ENCODE assay signal across 8 cellular contexts in the genomic region with DNA sequence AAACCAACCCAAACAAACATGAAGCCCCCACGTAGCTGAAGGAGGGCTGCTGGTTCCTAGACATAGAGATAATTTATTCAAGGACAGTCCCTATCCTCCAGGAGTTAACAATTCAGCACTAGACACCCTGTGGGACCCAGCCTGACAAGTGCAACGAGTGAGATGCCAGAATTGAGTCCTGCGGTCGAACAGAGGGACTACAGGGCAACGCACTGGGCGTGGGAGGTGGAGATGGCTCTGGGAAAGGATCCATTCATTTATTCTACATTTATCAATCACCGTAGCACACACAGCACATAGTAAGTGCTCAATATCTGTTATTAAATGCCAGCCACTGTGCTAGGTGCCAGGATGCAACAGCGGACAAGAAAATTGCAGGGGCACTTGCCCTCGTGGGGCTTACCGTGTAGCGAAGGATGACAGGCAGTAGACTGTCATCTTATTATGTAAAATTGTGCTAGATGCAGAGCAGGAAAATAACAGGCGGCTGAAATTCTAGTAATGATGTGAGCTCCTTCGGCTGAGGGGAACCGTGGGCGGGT. TPM values are rescaled to one million over a fixed set of nuclear protein-coding genes. Genes with fewer than 3 reads are reported as not detected.
DNase-seq lines count a peak whose midpoint lies in the region; ATAC-seq, FAIRE-seq and TF ChIP-seq lines count a peak whose summit lies in the region.

No MANE protein-coding gene starts in this region.

- intact Hi-C loops in right lobe of liver (cut with DNase I) = loop anchor here in 1 of 2 donors (10.0 kb wide), 1 partner anchor 105 kb away; no protein-coding TSS in a partner anchor
- intact Hi-C loops in transverse colon (cut with DNase I; ENCODE audit: low total_unique reads) = loop anchor here (5.0 kb wide), 1 partner anchor 47 kb away; no protein-coding TSS in a partner anchor

- no peaks in the 10 kb centered on the region for H3K9me3 Mint-ChIP-seq in astrocyte (ENCODE audit: unreplicated experiment)

- H3K4me1 ChIP-seq in astrocyte (ENCODE audit: insufficient read depth, low read length) (peaks cover 8% of the 10 kb centered on the region), right lobe of liver (no peaks in the 10 kb centered on the region), transverse colon (peaks cover 0 to 46% (median 31%) of the 10 kb centered on the region in 4 donors)

- peaks cover 3% of the 10 kb centered on the region for H3K4me1 Mint-ChIP-seq in astrocyte (ENCODE audit: low read depth, unreplicated experiment)

- no peak for TF ChIP-seq EP300 in transverse colon (IDR thresholded peaks at IDR 0.05; ENCODE audit: low read depth)

- H3K27me3 Mint-ChIP-seq in astrocyte (ENCODE audit: low read depth, unreplicated experiment) = peaks cover 14% of the 10 kb centered on the region

- H2AFZ ChIP-seq in astrocyte (ENCODE audit: low read depth, low read length) = peak overlapping the region; percentile 99

- H3K79me2 ChIP-seq in astrocyte (ENCODE audit: insufficient read depth, low read length) = no peaks in the 10 kb centered on the region

- H3K27ac ChIP-seq in HL-60 (replicated peaks) (peak overlapping the region; percentile 61; the same call in 1 of the 2 replicates), astrocyte (ENCODE audit: low read depth, low read length) (no peak overlapping the region), right lobe of liver (peak overlapping the region in 2 of 3 donors; percentile 81 to 82), transverse colon (peak overlapping the region; percentile 92 to 96 (median 94))

- H4K20me1 ChIP-seq in astrocyte (ENCODE audit: insufficient read depth, low read length) = no peaks in the 10 kb centered on the region

- 2% methylated on average over 15 of the region's 15 CpGs for WGBS in right lobe of liver (ENCODE audit: insufficient coverage, low coverage, low lambda C conversion rate, missing lambda C conversion rate)
- 3 to 8% methylated on average over 7 to 15 of the region's 15 CpGs for WGBS in transverse colon (ENCODE audit: low coverage in 1 of 2), 2 donors

- H3K9me3 ChIP-seq in astrocyte (ENCODE audit: insufficient read depth, low read depth, low read length) (no peaks in the 10 kb centered on the region), right lobe of liver (no peaks in the 10 kb centered on the region), transverse colon (no peaks in the 10 kb centered on the region)

- H3K27me3 ChIP-seq in HL-60 (ENCODE audit: insufficient read depth, poor library complexity, severe bottlenecking) (no peaks in the 10 kb centered on the region), astrocyte (ENCODE audit: insufficient read depth, low read length) (peaks cover 10% of the 10 kb centered on the region), right lobe of liver (no peaks in the 10 kb centered on the region), transverse colon (no peaks in the 10 kb centered on the region)

- H3K27ac Mint-ChIP-seq in astrocyte (ENCODE audit: unreplicated experiment) = peak overlapping the region; percentile 64

- DNase-seq in AML-193 (lab: John Stamatoyannopoulos, UW) (peak; percentile 30 to 32), HL-60 (ENCODE audit: low read depth in 1 of 2, low spot score in 1 of 2) (peak in 1 of 2 experiments; percentile 30), astrocyte (ENCODE audit: low read depth) (no peak), right lobe of liver (no peak), transverse colon (peak; percentile 27), occipital lobe (lab: John Stamatoyannopoulos, UW) (no peak), H54 (ENCODE audit: insufficient read length, low spot score) (no peak), mucosa of gallbladder (ENCODE audit: low spot score) (no peak)

- peak overlapping the region; percentile 98 for H3K4me2 ChIP-seq in astrocyte (ENCODE audit: low read length)

- H3K9ac ChIP-seq in astrocyte (ENCODE audit: low read length) = peak overlapping the region; percentile 71

- no peak for ATAC-seq in right lobe of liver

- no peak for TF ChIP-seq POLR2A in right lobe of liver (IDR thresholded peaks at IDR 0.05)
- no peak for TF ChIP-seq POLR2A in transverse colon (IDR thresholded peaks at IDR 0.05)
- no peak for TF ChIP-seq POLR2A in H54 (IDR thresholded peaks at IDR 0.05; ENCODE audit: low read depth, low read length)

- FAIRE-seq in astrocyte (lab: Jason Lieb, UNC) = no peak
- FAIRE-seq in H54 (lab: Jason Lieb, UNC) = no peak

- in situ Hi-C loops in transverse colon (cut with MboI; ENCODE audit: low pct_ligation_motif_present in 1 of 4, low pct_unique_long_range_greater_than_20kb in 1 of 4, low sequenced_read_pairs in 3 of 4) = loop anchor here in 2 of 4 donors (10.0 kb wide), 2 partner anchors 95 to 105 kb away; no protein-coding TSS in a partner anchor

- H3K36me3 Mint-ChIP-seq in astrocyte (ENCODE audit: low read depth, unreplicated experiment) = no peaks in the 10 kb centered on the region

- H3K4me3 Mint-ChIP-seq in astrocyte (ENCODE audit: unreplicated experiment) = peak overlapping the region; percentile 94

- no peaks in the 10 kb centered on the region for H3K36me3 ChIP-seq in astrocyte (ENCODE audit: insufficient read depth, low read length)
- no peaks in the 10 kb centered on the region for H3K36me3 ChIP-seq in right lobe of liver
- no peaks in the 10 kb centered on the region for H3K36me3 ChIP-seq in transverse colon

- TF ChIP-seq CTCF in HL-60 (IDR thresholded peaks at IDR 0.05; ENCODE audit: insufficient read depth, low read length) (no peak), astrocyte (IDR thresholded peaks at IDR 0.05; ENCODE audit: insufficient read depth, low read depth, low read length) (no peak), right lobe of liver (IDR thresholded peaks at IDR 0.05) (peak in 1 of 4 donors; percentile 9), transverse colon (IDR thresholded peaks at IDR 0.05) (no peak)

- H3K4me3 ChIP-seq in HL-60 (replicated peaks; ENCODE audit: insufficient read depth, low read length) (peak overlapping the region; percentile 98), astrocyte (ENCODE audit: insufficient read depth, low read depth, low read length) (peak overlapping the region; percentile 92), right lobe of liver (peak overlapping the region; percentile 75 to 87 (median 75)), transverse colon (peak overlapping the region; percentile 57 to 86 (median 84))

RNA-seq across cellular contexts. Expression of gene ARHGAP26, which starts 0.9 kb away (rescaled TPM):
- total RNA-seq in astrocyte (4.7 and 5.6 TPM in 2 replicates), right lobe of liver (10 to 100 TPM in 2 of 6 experiments, 1 to 10 TPM in 4; 6.7 to 14.5 (median 8.3) TPM), transverse colon (10 to 100 TPM; 61.0 to 76.7 (median 61.2) TPM), occipital lobe (10.6 TPM), mucosa of gallbladder (60.3 TPM)

Comparison
In these comparisons a context has a peak if more than half of its experiments do, and no peak if none do; other contexts are left out.
1. DNase-seq: peak in AML-193 (2 of 2) and transverse colon (single experiment); none in astrocyte (single experiment), right lobe of liver (0 of 3), occipital lobe (single experiment), H54 (single experiment) and mucosa of gallbladder (single experiment).
2. Peak in every context shown above with its lines, with median percentiles within 50 percentile points of each other: H3K4me3 ChIP-seq.